37 cellular contexts compared by ENCODE assay signal in genomic region chr2:88398122-88398655, GRCh38. TPM values are rescaled to one million over a fixed set of nuclear protein-coding genes. Genes with fewer than 3 reads are reported as not detected.
"Had no signal": no experiment of that assay in that cellular context is flagged by ENCODE, and none has a peak within 500 bp of the region (broad histone marks: within the 10 kb centered on the region; RNA-seq: fewer than 3 reads in every experiment).

No MANE protein-coding gene starts in this region.

- H2AFZ ChIP-seq: PC-9 had no signal

- H3K4me2 ChIP-seq: PC-9 had no signal

- H3K36me3 Mint-ChIP-seq: activated CD4-positive, alpha-beta memory T cell treated with anti-CD3 and anti-CD28 coated beads for 36 hours; activated naive CD4-positive, alpha-beta T cell treated with anti-CD3 and anti-CD28 coated beads, Interleukin-2, amount 50 U/mL, for 72 hours had no signal

- H3K27ac ChIP-seq: adrenal gland, body of pancreas, breast epithelium, PC-9, RWPE1, SK-N-MC had no signal

- H3K27ac Mint-ChIP-seq: activated B cell treated with CpG ODN at 0.5 μM for 24 hours; activated CD4-positive, alpha-beta memory T cell treated with anti-CD3 and anti-CD28 coated beads for 36 hours; activated naive CD4-positive, alpha-beta T cell treated with anti-CD3 and anti-CD28 coated beads for 36 hours; activated naive CD4-positive, alpha-beta T cell treated with anti-CD3 and anti-CD28 coated beads, Interleukin-2, amount 50 U/mL, for 72 hours; activated T-helper 1 cell treated with anti-CD3 and anti-CD28 coated beads, Interleukin-12 subunit alpha, Interleukin-12 subunit beta, Interleukin-2, Interleukin-4 antibody, amounts not matched to agents 30 ng/mL and 10 ng/mL and 1 ng/mL, durations not matched to agents 14 hours and 24 hours and 36 hours had no signal

- H3K4me1 Mint-ChIP-seq: activated B cell treated with CpG ODN at 0.5 μM for 24 hours had no signal

- DNase-seq: activated B cell treated with CpG ODN at 0.5 μM for 24 hours; activated CD4-positive, alpha-beta memory T cell treated with anti-CD3 and anti-CD28 coated beads for 36 hours; activated CD4-positive, alpha-beta T cell treated with anti-CD3 and anti-CD28 coated beads for 4 hours; activated CD4-positive, alpha-beta T cell treated with anti-CD3 and anti-CD28 coated beads, Interleukin-2, amount 50 U/mL, for 1 hour; activated CD4-positive, CD25-positive, alpha-beta regulatory T cell treated with anti-CD3 and anti-CD28 coated beads, Interleukin-2, amount 50 U/mL, for 72 hours; activated CD8-positive, alpha-beta memory T cell treated with anti-CD3 and anti-CD28 coated beads, Interleukin-2, amount 50 U/mL, for 4 hours; activated gamma-delta T cell treated with Interleukin-2 at 50 U/mL for 16 hours; activated naive CD4-positive, alpha-beta T cell treated with anti-CD3 and anti-CD28 coated beads for 36 hours; activated T-cell treated with anti-CD3 and anti-CD28 coated beads for 4 hours; activated T-cell treated with anti-CD3 and anti-CD28 coated beads, Interleukin-2, amount 50 U/mL, for 4 hours; adrenal gland; body of pancreas; Kasumi-1; KG1; MG63; NCI-H1048; NCI-H1105 treated with DMSO at 0.1 percent for 48 hours; NCI-H1436; NCI-H1694; NCI-H1930; NCI-H2081 treated with DMSO at 0.1 percent for 48 hours; NCI-H226; NCI-H446 treated with DMSO at 0.1 percent for 48 hours; NCI-H524; PC-9; T1000 had no signal

- H3K4me3 ChIP-seq: adrenal gland, body of pancreas, breast epithelium, MG63, PC-9, SK-N-MC had no signal

- H3K27me3 ChIP-seq: adrenal gland, body of pancreas, breast epithelium, MG63 had no signal

- H3K4me1 ChIP-seq: adrenal gland, body of pancreas, breast epithelium had no signal

- H3K4me3 Mint-ChIP-seq: activated B cell treated with CpG ODN at 0.5 μM for 24 hours; activated CD4-positive, alpha-beta memory T cell treated with anti-CD3 and anti-CD28 coated beads for 36 hours; activated naive CD4-positive, alpha-beta T cell treated with anti-CD3 and anti-CD28 coated beads for 36 hours; activated T-cell treated with anti-CD3 and anti-CD28 coated beads, Interleukin-2, amount 50 U/mL, for 4 hours; activated T-helper 1 cell treated with anti-CD3 and anti-CD28 coated beads, Interleukin-12 subunit alpha, Interleukin-12 subunit beta, Interleukin-2, Interleukin-4 antibody, amounts not matched to agents 30 ng/mL and 10 ng/mL and 1 ng/mL, durations not matched to agents 14 hours and 24 hours and 36 hours had no signal

- FAIRE-seq: astrocyte, RCC 7860 had no signal

- H3K36me3 ChIP-seq: adrenal gland, breast epithelium, MG63 had no signal

- H3K9me3 Mint-ChIP-seq: activated B cell treated with CpG ODN at 0.5 μM for 24 hours; activated CD4-positive, alpha-beta memory T cell treated with anti-CD3 and anti-CD28 coated beads for 36 hours; activated naive CD4-positive, alpha-beta T cell treated with anti-CD3 and anti-CD28 coated beads for 36 hours; activated naive CD4-positive, alpha-beta T cell treated with anti-CD3 and anti-CD28 coated beads, Interleukin-2, amount 50 U/mL, for 72 hours; activated T-cell treated with anti-CD3 and anti-CD28 coated beads, Interleukin-2, amount 50 U/mL, for 4 hours; activated T-helper 1 cell treated with anti-CD3 and anti-CD28 coated beads, Interleukin-12 subunit alpha, Interleukin-12 subunit beta, Interleukin-2, Interleukin-4 antibody, amounts not matched to agents 30 ng/mL and 10 ng/mL and 1 ng/mL, durations not matched to agents 14 hours and 24 hours and 36 hours had no signal

- H3K9me3 ChIP-seq: adrenal gland, body of pancreas, breast epithelium, MG63 had no signal

RNA-seq across cellular contexts. Expression of gene FOXI3, which starts 54.3 kb away (rescaled TPM):
- total RNA-seq: activated B cell treated with CpG ODN at 0.5 μM for 24 hours; activated CD4-positive, alpha-beta memory T cell treated with anti-CD3 and anti-CD28 coated beads for 36 hours; activated naive CD4-positive, alpha-beta T cell treated with anti-CD3 and anti-CD28 coated beads for 36 hours; activated naive CD4-positive, alpha-beta T cell treated with anti-CD3 and anti-CD28 coated beads, Interleukin-2, amount 50 U/mL, for 72 hours; activated T-cell treated with anti-CD3 and anti-CD28 coated beads, Interleukin-2, amount 50 U/mL, for 4 hours; activated T-helper 1 cell treated with anti-CD3 and anti-CD28 coated beads, Interleukin-12 subunit alpha, Interleukin-12 subunit beta, Interleukin-2, Interleukin-4 antibody, amounts not matched to agents 30 ng/mL and 10 ng/mL and 1 ng/mL, durations not matched to agents 14 hours and 24 hours and 36 hours; adrenal gland; body of pancreas; breast epithelium; cardiac septum; PC-9; Right ventricle myocardium inferior; T-helper 1 cell treated with Interleukin-12 subunit alpha and Interleukin-12 subunit beta and Interleukin-4 antibody, amounts not matched to agents 30 ng/mL and 1 ng/mL, for 36 hours; T-helper 2 cell treated with Interferon-gamma antibody and Interleukin-4, amounts not matched to agents 100 ng/mL and 5 ng/mL, for 36 hours had no signal
- polyA plus RNA-seq: adrenal gland had no signal
